14 cellular contexts compared by ENCODE assay signal in the genomic region with DNA sequence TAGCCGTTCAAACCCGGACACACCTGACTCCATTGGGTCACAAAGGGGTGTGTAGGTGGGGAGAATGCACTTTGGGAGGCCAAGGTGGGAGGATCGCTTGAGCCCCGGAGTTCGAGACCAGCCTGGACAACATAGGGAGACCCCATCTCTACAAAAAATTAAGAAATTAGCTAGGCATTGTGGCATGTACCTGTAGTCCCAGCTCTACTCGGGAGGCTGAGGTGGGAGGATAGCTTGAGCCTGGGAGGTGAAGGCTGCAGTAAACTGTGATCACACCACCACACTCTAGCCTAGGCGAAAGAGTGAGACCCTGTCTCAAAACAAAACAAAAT. TPM values are rescaled to one million over a fixed set of nuclear protein-coding genes. Genes with fewer than 3 reads are reported as not detected.
DNase-seq lines count a peak whose midpoint lies in the region; ATAC-seq and TF ChIP-seq lines count a peak whose summit lies in the region.
"Had no signal": no experiment of that assay in that cellular context is flagged by ENCODE, and none has a peak within 500 bp of the region (broad histone marks: within the 10 kb centered on the region; RNA-seq: fewer than 3 reads in every experiment).

No MANE protein-coding gene starts in this region.

- peaks cover 13% of the 10 kb centered on the region for H3K4me1 Mint-ChIP-seq in activated CD4-positive, alpha-beta memory T cell treated with anti-CD3 and anti-CD28 coated beads, Interleukin-2, amount 10 ng/mL, durations not matched to agents 7 days and 5 days

- DNase-seq in A673 (ENCODE audit: low spot score) (no peak), GM06990 (ENCODE audit: extremely low read depth, insufficient read length) (no peak), lower lobe of right lung (no peak), DMS153 (lab: John Stamatoyannopoulos, UW) (no peak), cortex of kidney (lab: John Stamatoyannopoulos, UW) (no peak)
- DNase-seq in activated CD4-positive, alpha-beta memory T cell treated with anti-CD3 and anti-CD28 coated beads, Interleukin-2, amount 10 ng/mL, durations not matched to agents 7 days and 5 days: no peak
- DNase-seq: COR-L47, left lung, SJCRH30 had no signal

- intact Hi-C loops in A673 (cut with micrococcal nuclease; ENCODE audit: unreplicated experiment): loop anchor here (5.0 kb wide), 1 partner anchor 161 kb away; no protein-coding TSS in a partner anchor
- intact Hi-C loops in lower lobe of right lung (cut with DNase I): no loop called here

- TF ChIP-seq CTCF in A673 (conservative IDR thresholded peaks at IDR 0.05; ENCODE audit: low read depth, low read length) (no peak), GM06990 (IDR thresholded peaks at IDR 0.05; ENCODE audit: insufficient read depth, low read length, poor library complexity, severe bottlenecking) (no peak), lower lobe of right lung (IDR thresholded peaks at IDR 0.05) (no peak)

- POLR2A ChIA-PET in A673 (lab: Charles Lee; ENCODE audit: low non-redundant PET): interaction anchor here (0.6 kb wide), 1 partner anchor 131 kb away, joined by 10 read pairs; a partner anchor contains a TSS
- POLR2A ChIA-PET in activated CD4-positive, alpha-beta memory T cell treated with anti-CD3 and anti-CD28 coated beads, Interleukin-2, amount 10 ng/mL, durations not matched to agents 7 days and 5 days (lab: Charles Lee): interaction anchor here (1.1 to 3.2 kb wide), 2 partner anchors 29 to 40 kb away, joined by 3 to 18 read pairs; no protein-coding TSS in a partner anchor

- H3K27ac Mint-ChIP-seq in activated CD4-positive, alpha-beta memory T cell treated with anti-CD3 and anti-CD28 coated beads, Interleukin-2, amount 10 ng/mL, durations not matched to agents 7 days and 5 days: no peak overlapping the region

- ATAC-seq in lower lobe of right lung (no peak), GM21737 (IDR thresholded peaks at IDR 0.05; ENCODE audit: unreplicated experiment) (no peak), GM21447 (IDR thresholded peaks at IDR 0.05; ENCODE audit: unreplicated experiment) (no peak)

- no peaks in the 10 kb centered on the region for H3K36me3 Mint-ChIP-seq in activated CD4-positive, alpha-beta memory T cell treated with anti-CD3 and anti-CD28 coated beads, Interleukin-2, amount 10 ng/mL, durations not matched to agents 7 days and 5 days (ENCODE audit: low read depth)

- peak overlapping the region; percentile 71 for H3K4me3 Mint-ChIP-seq in activated CD4-positive, alpha-beta memory T cell treated with anti-CD3 and anti-CD28 coated beads, Interleukin-2, amount 10 ng/mL, durations not matched to agents 7 days and 5 days

- H3K27ac ChIP-seq in A673 (ENCODE audit: low read depth, low read length, poor library complexity, severe bottlenecking): no peak overlapping the region
- H3K27ac ChIP-seq in lower lobe of right lung: no peak overlapping the region
- H3K27ac ChIP-seq: breast epithelium, SJCRH30 had no signal

- peaks cover 28% of the 10 kb centered on the region for H3K27me3 Mint-ChIP-seq in activated CD4-positive, alpha-beta memory T cell treated with anti-CD3 and anti-CD28 coated beads, Interleukin-2, amount 10 ng/mL, durations not matched to agents 7 days and 5 days

- no peaks in the 10 kb centered on the region for H3K9me3 Mint-ChIP-seq in activated CD4-positive, alpha-beta memory T cell treated with anti-CD3 and anti-CD28 coated beads, Interleukin-2, amount 10 ng/mL, durations not matched to agents 7 days and 5 days

- H3K27me3 ChIP-seq in A673 (replicated peaks; ENCODE audit: insufficient read depth, low read depth, low read length, poor library complexity): no peaks in the 10 kb centered on the region
- H3K27me3 ChIP-seq in GM06990 (replicated peaks; ENCODE audit: control insufficient read depth, insufficient read depth, low read length): no peaks in the 10 kb centered on the region; the same call in 1 of the 2 replicates
- peaks cover 8% of the 10 kb centered on the region for H3K27me3 ChIP-seq in lower lobe of right lung (ENCODE audit: low read depth)

- H3K4me1 ChIP-seq in A673 (ENCODE audit: insufficient read depth, low read length, poor library complexity, severe bottlenecking) (peaks cover 22% of the 10 kb centered on the region), lower lobe of right lung (peaks cover 20% of the 10 kb centered on the region)

- no peaks in the 10 kb centered on the region for H3K9me3 ChIP-seq in A673 (ENCODE audit: low read depth, low read length, poor library complexity, severe bottlenecking)
- no peaks in the 10 kb centered on the region for H3K9me3 ChIP-seq in lower lobe of right lung
- H3K9me3 ChIP-seq: breast epithelium, left lung, SJCRH30 had no signal

- no TSS peak for BruUV-seq in A673 (replicated peaks; lab: Mats Ljungman, UMichigan)

- H3K36me3 ChIP-seq in A673 (ENCODE audit: insufficient read depth, low read length, poor library complexity, severe bottlenecking): peaks cover 1% of the 10 kb centered on the region
- H3K36me3 ChIP-seq in GM06990 (ENCODE audit: control insufficient read depth, insufficient read depth, low read length): no peaks in the 10 kb centered on the region
- H3K36me3 ChIP-seq in lower lobe of right lung: no peaks in the 10 kb centered on the region
- H3K36me3 ChIP-seq: breast epithelium, left lung, SJCRH30 had no signal

- CTCF ChIA-PET in A673 (lab: Charles Lee): interaction anchor here (1.1 kb wide), 1 partner anchor 59 kb away, joined by 3 read pairs; no protein-coding TSS in a partner anchor
- CTCF ChIA-PET in activated CD4-positive, alpha-beta memory T cell treated with anti-CD3 and anti-CD28 coated beads, Interleukin-2, amount 10 ng/mL, durations not matched to agents 7 days and 5 days (lab: Charles Lee): interaction anchor here (1.2 to 1.3 kb wide), 2 partner anchors 9 to 47 kb away, joined by 3 to 5 read pairs; no protein-coding TSS in a partner anchor

- H3K4me3 ChIP-seq in A673 (ENCODE audit: low read depth, low read length, poor library complexity, severe bottlenecking): peak overlapping the region; percentile 76
- H3K4me3 ChIP-seq in GM06990 (replicated peaks; ENCODE audit: low read depth, low read length): peak overlapping the region; percentile 79
- H3K4me3 ChIP-seq in lower lobe of right lung: peak overlapping the region; percentile 68

RNA-seq across cellular contexts. Expression of a gene that starts 0.9 kb away (rescaled TPM):
- total RNA-seq in A673 (2021): 88.6 and 98.3 TPM in 2 replicates
- not detected for total RNA-seq in activated CD4-positive, alpha-beta memory T cell treated with anti-CD3 and anti-CD28 coated beads, Interleukin-2, amount 10 ng/mL, durations not matched to agents 7 days and 5 days
- total RNA-seq in lower lobe of right lung: 1.9 TPM
- total RNA-seq: activated CD8-positive, alpha-beta memory T cell treated with anti-CD3 and anti-CD28 coated beads for 36 hours; SJCRH30 had no signal

RNA-seq across cellular contexts. Expression of a gene that starts 21.0 kb away (rescaled TPM):
- total RNA-seq in A673 (2021): 9.7 and 13.0 TPM in 2 replicates
- 10 to 100 TPM; 46.3 to 48.2 TPM for total RNA-seq in activated CD4-positive, alpha-beta memory T cell treated with anti-CD3 and anti-CD28 coated beads, Interleukin-2, amount 10 ng/mL, durations not matched to agents 7 days and 5 days
- total RNA-seq in lower lobe of right lung: 46.8 TPM

RNA-seq across cellular contexts. Expression of a gene that starts 21.2 kb away (rescaled TPM):
- total RNA-seq in A673 (2021): 9.2 and 9.6 TPM in 2 replicates
- 10 to 100 TPM; 22.7 to 23.8 TPM for total RNA-seq in activated CD4-positive, alpha-beta memory T cell treated with anti-CD3 and anti-CD28 coated beads, Interleukin-2, amount 10 ng/mL, durations not matched to agents 7 days and 5 days
- 21.1 TPM for total RNA-seq in lower lobe of right lung
- total RNA-seq: fibroblast of villous mesenchyme had no signal

Comparison
In these comparisons a context has a peak if more than half of its experiments do, and no peak if none do; other contexts are left out.
1. RNA of a gene that starts 0.9 kb away (total RNA-seq): 88.6 to 98.3 TPM in A673; 1.9 TPM in lower lobe of right lung (single experiment) and not detected in activated CD4-positive, alpha-beta memory T cell treated with anti-CD3 and anti-CD28 coated beads, Interleukin-2, amount 10 ng/mL, durations not matched to agents 7 days and 5 days; every median in the first group is over 10 times any median in the second.
2. Peak in every context shown above with its lines, with median percentiles within 50 percentile points of each other: H3K4me3 ChIP-seq.